24 cellular contexts compared by ENCODE assay signal in genomic region chr1:13994386-13994785, GRCh38.
"Had no signal": no experiment of that assay in that cellular context is flagged by ENCODE, and none has a peak within 500 bp of the region (broad histone marks: within the 10 kb centered on the region; RNA-seq: fewer than 3 reads in every experiment).

No MANE protein-coding gene starts in this region.

- H2AFZ ChIP-seq: hepatocyte had no signal

- ATAC-seq: natural killer cell; right lobe of liver; stimulated activated memory B cell treated with anti-CD40 and anti-IgM and Interleukin-4, amounts not matched to agents 10 μg/mL and 1 μg/mL and 100 μg/mL, for 72 hours; stimulated activated naive CD8-positive, alpha-beta T cell treated with anti-CD3 and anti-CD28 coated beads, Interleukin-15, amount 100 ng/mL, for 72 hours had no signal

- H3K27me3 ChIP-seq: ovary, right atrium auricular region, right lobe of liver, tibial nerve, upper lobe of left lung, vagina had no signal

- H3K27ac ChIP-seq: hepatocyte, left ventricle myocardium inferior, neutrophil, ovary, right atrium auricular region, right lobe of liver, tibial nerve, upper lobe of left lung, vagina had no signal

- H3K9me3 ChIP-seq: neutrophil, ovary, right lobe of liver, upper lobe of left lung, vagina had no signal

- DNase-seq: islet precursor cell; left ventricle myocardium inferior; mesendoderm; naive B cell; natural killer cell; nephron progenitor cell; ovary; right lobe of liver; stimulated activated CD4-positive, alpha-beta T cell treated with anti-CD3 and anti-CD28 coated beads, Interleukin-1b, Interleukin-23, amount 100 ng/mL, for 48 hours; stimulated activated CD4-positive, alpha-beta T cell treated with anti-CD3 and anti-CD28 coated beads, Interleukin-2, amount 100 ng/mL, for 48 hours; stimulated activated CD4-positive, alpha-beta T cell treated with anti-CD3 and anti-CD28 coated beads, Interleukin-4, amount 100 ng/mL, for 4 hours; stimulated activated CD8-positive, alpha-beta memory T cell treated with anti-CD3 and anti-CD28 coated beads, Interleukin-4, amount 100 ng/mL, for 48 hours; stimulated activated naive CD4-positive, alpha-beta T cell treated with Interleukin-2 at 50 U/mL for 16 hours; stimulated activated naive CD8-positive, alpha-beta T cell treated with anti-CD3 and anti-CD28 coated beads, Interleukin-15, amount 100 ng/mL, for 72 hours; substantia nigra; upper lobe of left lung had no signal

- H3K4me1 ChIP-seq: left ventricle myocardium inferior, right atrium auricular region, right lobe of liver, tibial nerve, upper lobe of left lung, vagina had no signal

- H3K4me3 ChIP-seq: hepatocyte, left ventricle myocardium inferior, lung, ovary, right atrium auricular region, right lobe of liver, smooth muscle cell, tibial nerve, upper lobe of left lung, vagina had no signal

- H3K36me3 ChIP-seq: left ventricle myocardium inferior, neutrophil, ovary, right atrium auricular region, right lobe of liver, tibial nerve, upper lobe of left lung, vagina had no signal

- H3K4me2 ChIP-seq: hepatocyte, smooth muscle cell had no signal
